In the genomic region with DNA sequence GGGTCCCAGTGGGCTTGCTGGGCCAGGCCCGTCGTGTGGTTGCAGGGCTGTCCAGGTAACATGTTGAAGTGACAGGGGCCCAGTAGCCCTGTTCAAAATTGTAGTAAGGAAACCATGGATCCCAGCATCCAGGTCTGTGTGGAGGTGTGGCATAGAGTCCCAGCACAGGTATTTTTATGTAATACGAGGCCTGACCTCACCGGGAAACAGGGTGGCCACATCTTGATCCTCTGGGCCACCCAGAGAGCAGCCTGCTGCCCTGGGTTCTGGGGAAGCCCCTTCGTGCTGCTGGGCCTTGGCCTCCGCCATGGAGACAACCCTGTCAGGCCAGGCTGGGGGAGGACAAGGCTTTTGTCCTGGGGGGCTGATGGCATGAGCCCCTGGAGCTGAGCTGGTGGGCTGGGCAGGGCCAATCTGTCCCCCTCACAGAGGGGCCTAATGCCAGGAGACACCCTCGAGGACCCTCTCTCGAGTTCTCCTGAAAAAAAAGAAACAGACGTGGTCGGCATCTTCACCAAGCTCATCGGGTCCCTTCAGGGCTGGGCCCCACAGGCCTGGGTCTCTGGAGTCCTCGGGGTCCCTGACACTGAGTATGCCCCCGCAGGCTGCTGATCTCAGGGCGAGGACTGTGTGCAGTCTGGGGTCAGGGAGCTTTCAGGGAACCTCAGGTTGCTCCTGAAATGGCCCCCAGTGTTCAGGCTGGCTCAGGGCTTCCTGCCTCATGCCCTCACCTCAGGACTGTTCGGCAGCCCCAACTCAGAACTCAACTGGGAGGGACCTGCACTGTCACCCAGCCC, we compare ENCODE assay signal across 14 cellular contexts. TPM values are rescaled to one million over a fixed set of nuclear protein-coding genes. Genes with fewer than 3 reads are reported as not detected.
"Had no signal": no experiment of that assay in that cellular context is flagged by ENCODE, and none has a peak within 500 bp of the region (broad histone marks: within the 10 kb centered on the region; RNA-seq: fewer than 3 reads in every experiment).

No MANE protein-coding gene starts in this region.

- DNase-seq: activated B cell treated with CpG ODN at 0.5 μM for 24 hours; activated CD4-positive, alpha-beta T cell treated with anti-CD3 and anti-CD28 coated beads, Interleukin-2, amount 50 U/mL, for 1 hour; activated CD8-positive, alpha-beta memory T cell treated with anti-CD3 and anti-CD28 coated beads, Interleukin-2, amount 10 ng/mL, durations not matched to agents 7 days and 5 days; colonic mucosa; effector memory CD4-positive, alpha-beta T cell; naive thymus-derived CD8-positive, alpha-beta T cell; T-helper 17 cell had no signal

- H3K27me3 ChIP-seq: colonic mucosa, gastroesophageal sphincter had no signal

- H3K36me3 ChIP-seq: colonic mucosa, gastroesophageal sphincter had no signal

- H3K4me3 ChIP-seq: colonic mucosa, gastroesophageal sphincter, mucosa of descending colon had no signal

- ATAC-seq: activated CD8-positive, alpha-beta memory T cell treated with anti-CD3 and anti-CD28 coated beads, Interleukin-2, amount 10 ng/mL, durations not matched to agents 7 days and 5 days; gastroesophageal sphincter; mucosa of descending colon; naive thymus-derived CD8-positive, alpha-beta T cell; stimulated activated effector memory CD8-positive, alpha-beta T cell treated with anti-CD3 and anti-CD28 coated beads, Interleukin-12 subunit alpha, Interleukin-12 subunit beta, amount 100 ng/mL, for 72 hours; T-helper 17 cell had no signal

RNA-seq across cellular contexts. Expression of a gene that starts 47.8 kb away (rescaled TPM):
- total RNA-seq: activated CD8-positive, alpha-beta memory T cell treated with anti-CD3 and anti-CD28 coated beads, Interleukin-2, amount 10 ng/mL, durations not matched to agents 7 days and 5 days; astrocyte; lung microvascular endothelial cell; progenitor cell of endocrine pancreas; subcutaneous adipose tissue had no signal
